16 cellular contexts compared by ENCODE assay signal in genomic region chr18:28161608-28162599, GRCh38. TPM values are rescaled to one million over a fixed set of nuclear protein-coding genes. Genes with fewer than 3 reads are reported as not detected.
DNase-seq lines count a peak whose midpoint lies in the region; ATAC-seq and TF ChIP-seq lines count a peak whose summit lies in the region.
"Had no signal": no experiment of that assay in that cellular context is flagged by ENCODE, and none has a peak within 500 bp of the region (broad histone marks: within the 10 kb centered on the region; RNA-seq: fewer than 3 reads in every experiment).

No MANE protein-coding gene starts in this region.

- DNase-seq in AG08396 (ENCODE audit: low spot score) (peak; percentile 44), HT1080 (ENCODE audit: low read depth) (peak; percentile 73), brain microvascular endothelial cell (peak; percentile 31), right cardiac atrium (no peak), NCI-H1048 (lab: John Stamatoyannopoulos, UW) (no peak)
- DNase-seq: activated effector memory CD4-positive, alpha-beta T cell treated with Interleukin-2 at 50 U/mL for 16 hours; anterior cingulate cortex; BE2C; cortex of kidney; NCI-H187 treated with DMSO at 0.1 percent for 48 hours; NCI-H69 had no signal

- TF ChIP-seq CTCF in brain microvascular endothelial cell (IDR thresholded peaks at IDR 0.05; ENCODE audit: low read depth, low read length, missing control alignments) = no peak

- in situ Hi-C loops in brain microvascular endothelial cell (cut with HindIII; ENCODE audit: low pct_ligation_motif_present, low sequenced_read_pairs) = no loop called here

- no peaks in the 10 kb centered on the region for H3K9me3 ChIP-seq in right cardiac atrium (ENCODE audit: control insufficient read depth, low read length)
- H3K9me3 ChIP-seq: BE2C had no signal

- 64% methylated on average over 9 of the region's 9 CpGs for WGBS in right cardiac atrium

- no peaks in the 10 kb centered on the region for H3K36me3 ChIP-seq in brain microvascular endothelial cell (replicated peaks)
- H3K36me3 ChIP-seq: BE2C had no signal

- H3K4me3 ChIP-seq in brain microvascular endothelial cell (ENCODE audit: low read depth, low read length) (no peak overlapping the region), right cardiac atrium (ENCODE audit: low read length) (no peak overlapping the region)

- no peaks in the 10 kb centered on the region for H3K27me3 ChIP-seq in brain microvascular endothelial cell (replicated peaks)
- H3K27me3 ChIP-seq in right cardiac atrium (ENCODE audit: control insufficient read depth, insufficient read depth) = no peaks in the 10 kb centered on the region
- H3K27me3 ChIP-seq: BE2C had no signal

- peak in 1 of 2 donors; percentile 28 for ATAC-seq in right cardiac atrium
- no peak for ATAC-seq in GM18511 (IDR thresholded peaks at IDR 0.05; ENCODE audit: unreplicated experiment)
- ATAC-seq in GM21360 (IDR thresholded peaks at IDR 0.05; ENCODE audit: unreplicated experiment) = no peak
- no peak for ATAC-seq in GM18907 (IDR thresholded peaks at IDR 0.05; ENCODE audit: unreplicated experiment)
- ATAC-seq: esophagus mucosa, WTC11 had no signal

- peaks cover 13% of the 10 kb centered on the region for H3K4me1 ChIP-seq in right cardiac atrium (ENCODE audit: control insufficient read depth, insufficient read depth, low read length)
- H3K4me1 ChIP-seq: BE2C had no signal

- no peak overlapping the region for H3K27ac ChIP-seq in brain microvascular endothelial cell
- peak overlapping the region; percentile 45 for H3K27ac ChIP-seq in right cardiac atrium (ENCODE audit: low read length)

- intact Hi-C loops in right cardiac atrium (cut with DNase I) = no loop called here

RNA-seq across cellular contexts. Expression of gene CDH2, which starts 15.0 kb away (rescaled TPM):
- 49.4 and 60.4 TPM in 2 replicates for total RNA-seq in HT1080 (2014; rRNA removed; shearing (Covaris generic))
- polyA plus RNA-seq in HT1080 (2015; cell fraction: cytosol; rRNA removed) = 52.7 and 65.7 TPM in 2 replicates
- 175 and 178 TPM in 2 replicates for polyA plus RNA-seq in HT1080 (2015; cell fraction: nucleus; rRNA removed)
- 100 to 1,000 TPM; 204 to 338 (median 262) TPM for total RNA-seq in right cardiac atrium
- 75.6 TPM for polyA plus RNA-seq in right cardiac atrium
- total RNA-seq: esophagus mucosa had no signal

Comparison
In these comparisons a context has a peak if more than half of its experiments do, and no peak if none do; other contexts are left out.
1. DNase-seq: peak in AG08396 (single experiment), HT1080 (single experiment) and brain microvascular endothelial cell (single experiment); none in right cardiac atrium (0 of 3) and NCI-H1048 (single experiment).